Comparison of ENCODE assay signal across 7 cellular contexts in the genomic region with DNA sequence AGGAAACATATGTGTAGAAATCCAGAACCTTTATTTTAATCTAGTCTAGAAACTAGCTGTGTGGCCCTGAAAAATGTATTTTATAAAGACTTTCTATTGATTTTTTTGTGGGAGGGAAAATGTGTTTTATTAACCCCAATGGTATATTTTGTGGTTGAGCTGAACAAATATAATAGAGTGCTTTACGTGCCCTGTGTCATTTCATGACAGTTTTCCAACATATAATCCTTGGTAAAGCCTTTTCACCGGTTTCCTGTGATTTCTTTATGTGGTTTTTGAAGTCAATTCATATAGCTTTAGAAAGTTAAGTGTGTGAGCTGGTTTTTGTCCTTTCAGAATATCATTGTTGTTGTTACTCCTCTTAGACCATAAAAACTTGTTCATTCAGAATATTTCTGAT.
"Had no signal": no experiment of that assay in that cellular context is flagged by ENCODE, and none has a peak within 500 bp of the region (broad histone marks: within the 10 kb centered on the region; RNA-seq: fewer than 3 reads in every experiment).

No MANE protein-coding gene starts in this region.

- ATAC-seq: HepG2, K562 had no signal

- H3K4me3 ChIP-seq: K562 had no signal

- DNase-seq: IMR-90, KBM-7, KG1 had no signal

- H3K9ac ChIP-seq: KMS-11 had no signal

- H3K27ac ChIP-seq: HL-60, KMS-11 had no signal

- H3K4me2 ChIP-seq: KMS-11 had no signal
